In genomic region chr22:41603873-41604332, GRCh38 we compare ENCODE assay signal across 10 cellular contexts. TPM values are rescaled to one million over a fixed set of nuclear protein-coding genes. Genes with fewer than 3 reads are reported as not detected.
DNase-seq lines count a peak whose midpoint lies in the region; TF ChIP-seq lines count a peak whose summit lies in the region.
"Had no signal": no experiment of that assay in that cellular context is flagged by ENCODE, and none has a peak within 500 bp of the region (broad histone marks: within the 10 kb centered on the region; RNA-seq: fewer than 3 reads in every experiment).

No MANE protein-coding gene starts in this region.

- no peaks in the 10 kb centered on the region for H3K27me3 Mint-ChIP-seq in activated naive CD8-positive, alpha-beta T cell
- no peaks in the 10 kb centered on the region for H3K27me3 Mint-ChIP-seq in Caco-2 (ENCODE audit: insufficient read depth, unreplicated experiment)
- H3K27me3 Mint-ChIP-seq: brain had no signal

- CTCF ChIA-PET in Caco-2 (lab: Charles Lee) = no interaction called here

- H3K4me3 Mint-ChIP-seq in activated naive CD8-positive, alpha-beta T cell = no peak overlapping the region
- H3K4me3 Mint-ChIP-seq in Caco-2 (ENCODE audit: unreplicated experiment) = no peak overlapping the region
- H3K4me3 Mint-ChIP-seq: brain had no signal

- H3K4me1 Mint-ChIP-seq in activated naive CD8-positive, alpha-beta T cell (ENCODE audit: low read depth) = peaks cover 28% of the 10 kb centered on the region
- no peaks in the 10 kb centered on the region for H3K4me1 Mint-ChIP-seq in Caco-2 (ENCODE audit: low read depth, unreplicated experiment)

- BruUV-seq in Caco-2 (replicated peaks; lab: Mats Ljungman, UMichigan) = no TSS peak

- no peaks in the 10 kb centered on the region for H3K9me3 ChIP-seq in Caco-2

- H3K36me3 ChIP-seq in Caco-2 (ENCODE audit: control insufficient read depth, insufficient read depth, low read length) = peaks cover 2% of the 10 kb centered on the region

- no peaks in the 10 kb centered on the region for H3K9me3 Mint-ChIP-seq in activated naive CD8-positive, alpha-beta T cell (ENCODE audit: low read depth)
- H3K9me3 Mint-ChIP-seq in Caco-2 (ENCODE audit: unreplicated experiment) = no peaks in the 10 kb centered on the region
- H3K9me3 Mint-ChIP-seq: brain had no signal

- TF ChIP-seq CTCF in Caco-2 (IDR thresholded peaks at IDR 0.05; ENCODE audit: insufficient read depth in 1 of 2, low read depth in 1 of 2, low read length in 1 of 2, severe bottlenecking in 1 of 2, unreplicated experiment in 1 of 2) (no peak), foreskin fibroblast (IDR thresholded peaks at IDR 0.05; ENCODE audit: low read depth, low read length) (no peak)

- no peaks in the 10 kb centered on the region for H3K27me3 ChIP-seq in Caco-2 (replicated peaks; ENCODE audit: control insufficient read depth, insufficient read depth, low read length)

- H3K4me1 ChIP-seq in Caco-2 = no peaks in the 10 kb centered on the region

- H3K4me3 ChIP-seq in Caco-2 (ENCODE audit: low read depth, low read length) (no peak overlapping the region), foreskin fibroblast (ENCODE audit: low read depth in 1 of 2, low read length in 2 of 2) (no peak overlapping the region)

- H3K27ac Mint-ChIP-seq in activated naive CD8-positive, alpha-beta T cell = peak overlapping the region; percentile 46
- no peak overlapping the region for H3K27ac Mint-ChIP-seq in Caco-2 (ENCODE audit: unreplicated experiment)

- peak; percentile 70 for DNase-seq in activated naive CD4-positive, alpha-beta T cell treated with Interleukin-2 at 50 U/mL for 16 hours
- DNase-seq in activated naive CD4-positive, alpha-beta T cell treated with anti-CD3 and anti-CD28 coated beads, Interleukin-2, amount 50 U/mL, for 16 hours = no peak
- DNase-seq in OCI-M1 (lab: John Stamatoyannopoulos, UW) = peak; percentile 98
- DNase-seq in stimulated activated naive CD4-positive, alpha-beta T cell treated with Interleukin-2 at 50 U/mL for 16 hours (lab: John Stamatoyannopoulos, UW) = peak; percentile 60
- no peak for DNase-seq in Caco-2
- DNase-seq in foreskin fibroblast = no peak
- DNase-seq in NCI-H2227 treated with DMSO at 0.1 percent for 48 hours (lab: John Stamatoyannopoulos, UW) = no peak

- peaks cover 27% of the 10 kb centered on the region for H3K36me3 Mint-ChIP-seq in activated naive CD8-positive, alpha-beta T cell
- peaks cover 24% of the 10 kb centered on the region for H3K36me3 Mint-ChIP-seq in Caco-2 (ENCODE audit: insufficient read depth, unreplicated experiment)

- POLR2A ChIA-PET in Caco-2 (lab: Charles Lee) = interaction anchor here (0.7 to 1.3 kb wide), 2 partner anchors 14 to 17 kb away, joined by 3 to 14 read pairs; partner anchors contain the start of genes PMM1 and XRCC6

- intact Hi-C loops in Caco-2 (cut with micrococcal nuclease; ENCODE audit: unreplicated experiment) = no loop called here

RNA-seq across cellular contexts. Expression of gene PMM1, which starts 14.3 kb away (rescaled TPM):
- 27.8 and 29.6 TPM in 2 replicates for total RNA-seq in Caco-2 (2022)

RNA-seq across cellular contexts. Expression of gene DESI1, which starts 16.9 kb away (rescaled TPM):
- 38.2 and 38.9 TPM in 2 replicates for total RNA-seq in Caco-2 (2022)

RNA-seq across cellular contexts. Expression of gene XRCC6, which starts 17.2 kb away (rescaled TPM):
- total RNA-seq in Caco-2 (2022) = 413 and 414 TPM in 2 replicates

RNA-seq across cellular contexts. Expression of gene CSDC2, which starts 43.1 kb away (rescaled TPM):
- total RNA-seq in Caco-2 (2022) = 0.37 and 0.41 TPM in 2 replicates
- total RNA-seq: mononuclear cell had no signal

RNA-seq across cellular contexts. Expression of gene POLR3H, which starts 59.6 kb away (rescaled TPM):
- 42.2 and 45.4 TPM in 2 replicates for total RNA-seq in Caco-2 (2022)

Comparison
In these comparisons a context has a peak if more than half of its experiments do, and no peak if none do; other contexts are left out.
1. DNase-seq: peak in activated naive CD4-positive, alpha-beta T cell treated with Interleukin-2 at 50 U/mL for 16 hours (single experiment), OCI-M1 (single experiment) and stimulated activated naive CD4-positive, alpha-beta T cell treated with Interleukin-2 at 50 U/mL for 16 hours (single experiment); none in activated naive CD4-positive, alpha-beta T cell treated with anti-CD3 and anti-CD28 coated beads, Interleukin-2, amount 50 U/mL, for 16 hours (single experiment), Caco-2 (0 of 2), foreskin fibroblast (0 of 2) and NCI-H2227 treated with DMSO at 0.1 percent for 48 hours (single experiment).